Comparison of ENCODE assay signal across 22 cellular contexts in genomic region chr7:1326511-1326785, GRCh38.
"Had no signal": no experiment of that assay in that cellular context is flagged by ENCODE, and none has a peak within 500 bp of the region (broad histone marks: within the 10 kb centered on the region; RNA-seq: fewer than 3 reads in every experiment).

No MANE protein-coding gene starts in this region.

- FAIRE-seq: HepG2, RCC 7860 had no signal

- H3K9ac ChIP-seq: KMS-11 had no signal

- H3K27ac ChIP-seq: KMS-11, SJCRH30 had no signal

- H3K4me3 ChIP-seq: SJCRH30 had no signal

- H3K36me3 ChIP-seq: SJCRH30 had no signal

- H3K4me2 ChIP-seq: KMS-11 had no signal

- H3K9me3 ChIP-seq: SJCRH30 had no signal

- DNase-seq: IMR-90, Kasumi-1, MM.1S, NCI-H1092 treated with DMSO at 0.1 percent for 48 hours, NCI-H1436, NCI-H187, NCI-H2029, NCI-H2081 treated with DMSO at 0.1 percent for 48 hours, NCI-H2171, NCI-H226, NCI-H446, NCI-H510A, NCI-H524 treated with DMSO at 0.1 percent for 48 hours, NCI-H69, NCI-H774, RPMI8226, SHP77 treated with DMSO at 0.1 percent for 48 hours, SJCRH30 had no signal

- ATAC-seq: SK-N-SH treated with all-trans-retinoic acid at 6 μM for 48 hours had no signal
